1 cellular context compared by ENCODE assay signal in the genomic region with DNA sequence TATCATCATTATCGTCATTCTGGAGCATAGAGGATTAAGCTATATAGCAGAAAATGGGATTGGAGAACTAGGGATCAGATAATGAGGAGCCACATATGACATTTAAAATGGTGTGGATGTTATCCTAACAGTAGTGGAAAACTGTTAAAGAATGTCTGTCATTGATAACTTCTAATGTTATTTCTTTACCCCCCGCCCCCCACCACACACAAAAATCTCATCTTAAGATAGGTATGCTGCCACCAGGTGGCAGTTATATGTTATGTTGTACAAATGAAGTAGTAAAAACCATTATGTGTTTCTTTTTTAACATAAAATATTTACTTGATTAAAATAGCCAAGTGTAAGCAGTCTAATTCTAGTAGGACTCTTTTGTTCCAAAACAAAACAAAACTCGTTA.
A peak's percentile ranks its signal among the peaks of the same experiment; 100 is the strongest.
TF ChIP-seq lines count a peak whose summit lies in the region.

No MANE protein-coding gene starts in this region.

TF ChIP-seq in K562, 482 proteins besides CTCF, POLR2A, EP300 and RAD21 (continued from another document):
- TF ChIP-seq POLR2AphosphoS5 (IDR thresholded peaks at IDR 0.05; ENCODE audit: control insufficient read depth, insufficient read depth, low read depth, low read length), result no peak
- no peak for TF ChIP-seq TCFL5 (CRISPR knock-in tag; conservative IDR thresholded peaks at IDR 0.05)
- TF ChIP-seq, protein P1, sequence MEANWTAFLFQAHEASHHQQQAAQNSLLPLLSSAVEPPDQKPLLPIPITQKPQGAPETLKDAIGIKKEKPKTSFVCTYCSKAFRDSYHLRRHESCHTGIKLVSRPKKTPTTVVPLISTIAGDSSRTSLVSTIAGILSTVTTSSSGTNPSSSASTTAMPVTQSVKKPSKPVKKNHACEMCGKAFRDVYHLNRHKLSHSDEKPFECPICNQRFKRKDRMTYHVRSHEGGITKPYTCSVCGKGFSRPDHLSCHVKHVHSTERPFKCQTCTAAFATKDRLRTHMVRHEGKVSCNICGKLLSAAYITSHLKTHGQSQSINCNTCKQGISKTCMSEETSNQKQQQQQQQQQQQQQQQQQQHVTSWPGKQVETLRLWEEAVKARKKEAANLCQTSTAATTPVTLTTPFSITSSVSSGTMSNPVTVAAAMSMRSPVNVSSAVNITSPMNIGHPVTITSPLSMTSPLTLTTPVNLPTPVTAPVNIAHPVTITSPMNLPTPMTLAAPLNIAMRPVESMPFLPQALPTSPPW (CRISPR knock-in tag; IDR thresholded peaks at IDR 0.05), result peak; percentile 81
- no peak for TF ChIP-seq ZNF586 (CRISPR knock-in tag; conservative IDR thresholded peaks at IDR 0.05)
- no peak for TF ChIP-seq CBFA2T2 (conservative IDR thresholded peaks at IDR 0.05)
- TF ChIP-seq PHF8 (IDR thresholded peaks at IDR 0.05; ENCODE audit: borderline replicate concordance, low read length), result no peak
- TF ChIP-seq TRIM24 (IDR thresholded peaks at IDR 0.05), result no peak
- TF ChIP-seq, protein P2, sequence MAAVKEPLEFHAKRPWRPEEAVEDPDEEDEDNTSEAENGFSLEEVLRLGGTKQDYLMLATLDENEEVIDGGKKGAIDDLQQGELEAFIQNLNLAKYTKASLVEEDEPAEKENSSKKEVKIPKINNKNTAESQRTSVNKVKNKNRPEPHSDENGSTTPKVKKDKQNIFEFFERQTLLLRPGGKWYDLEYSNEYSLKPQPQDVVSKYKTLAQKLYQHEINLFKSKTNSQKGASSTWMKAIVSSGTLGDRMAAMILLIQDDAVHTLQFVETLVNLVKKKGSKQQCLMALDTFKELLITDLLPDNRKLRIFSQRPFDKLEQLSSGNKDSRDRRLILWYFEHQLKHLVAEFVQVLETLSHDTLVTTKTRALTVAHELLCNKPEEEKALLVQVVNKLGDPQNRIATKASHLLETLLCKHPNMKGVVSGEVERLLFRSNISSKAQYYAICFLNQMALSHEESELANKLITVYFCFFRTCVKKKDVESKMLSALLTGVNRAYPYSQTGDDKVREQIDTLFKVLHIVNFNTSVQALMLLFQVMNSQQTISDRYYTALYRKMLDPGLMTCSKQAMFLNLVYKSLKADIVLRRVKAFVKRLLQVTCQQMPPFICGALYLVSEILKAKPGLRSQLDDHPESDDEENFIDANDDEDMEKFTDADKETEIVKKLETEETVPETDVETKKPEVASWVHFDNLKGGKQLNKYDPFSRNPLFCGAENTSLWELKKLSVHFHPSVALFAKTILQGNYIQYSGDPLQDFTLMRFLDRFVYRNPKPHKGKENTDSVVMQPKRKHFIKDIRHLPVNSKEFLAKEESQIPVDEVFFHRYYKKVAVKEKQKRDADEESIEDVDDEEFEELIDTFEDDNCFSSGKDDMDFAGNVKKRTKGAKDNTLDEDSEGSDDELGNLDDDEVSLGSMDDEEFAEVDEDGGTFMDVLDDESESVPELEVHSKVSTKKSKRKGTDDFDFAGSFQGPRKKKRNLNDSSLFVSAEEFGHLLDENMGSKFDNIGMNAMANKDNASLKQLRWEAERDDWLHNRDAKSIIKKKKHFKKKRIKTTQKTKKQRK (IDR thresholded peaks at IDR 0.05; ENCODE audit: borderline replicate concordance, low read depth, low read length), result no peak
- TF ChIP-seq NR1H2 (CRISPR knock-in tag; IDR thresholded peaks at IDR 0.05), result no peak
- no peak for TF ChIP-seq ZNF584 (CRISPR knock-in tag; IDR thresholded peaks at IDR 0.05; ENCODE audit: low read depth)
- 0 out of 2 replicates have a peak, but pooled peaks have one; percentile 34 for TF ChIP-seq CC2D1A (IDR thresholded peaks at IDR 0.05)
- no peak for TF ChIP-seq RB1 (IDR thresholded peaks at IDR 0.05; ENCODE audit: low read depth)
- TF ChIP-seq GABPA (tag; conservative IDR thresholded peaks at IDR 0.05; ENCODE audit: low read depth), result no peak
- TF ChIP-seq GABPB2 (CRISPR knock-in tag; conservative IDR thresholded peaks at IDR 0.05), result no peak
- no peak for TF ChIP-seq ELF2 (CRISPR knock-in tag; IDR thresholded peaks at IDR 0.05)
- no peak for TF ChIP-seq HMG20B (CRISPR knock-in tag; IDR thresholded peaks at IDR 0.05)
- TF ChIP-seq TCF7L2 (IDR thresholded peaks at IDR 0.05; ENCODE audit: low read depth, low read length), result no peak
- TF ChIP-seq, protein P3, sequence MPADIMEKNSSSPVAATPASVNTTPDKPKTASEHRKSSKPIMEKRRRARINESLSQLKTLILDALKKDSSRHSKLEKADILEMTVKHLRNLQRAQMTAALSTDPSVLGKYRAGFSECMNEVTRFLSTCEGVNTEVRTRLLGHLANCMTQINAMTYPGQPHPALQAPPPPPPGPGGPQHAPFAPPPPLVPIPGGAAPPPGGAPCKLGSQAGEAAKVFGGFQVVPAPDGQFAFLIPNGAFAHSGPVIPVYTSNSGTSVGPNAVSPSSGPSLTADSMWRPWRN (IDR thresholded peaks at IDR 0.05; ENCODE audit: low read depth), result no peak
- peak; percentile 68 for TF ChIP-seq RBM25 (IDR thresholded peaks at IDR 0.05; ENCODE audit: low read depth, low read length, severe bottlenecking)
- TF ChIP-seq MEIS2 (IDR thresholded peaks at IDR 0.05; ENCODE audit: partially characterized antibody), result no peak
- TF ChIP-seq, protein P4, sequence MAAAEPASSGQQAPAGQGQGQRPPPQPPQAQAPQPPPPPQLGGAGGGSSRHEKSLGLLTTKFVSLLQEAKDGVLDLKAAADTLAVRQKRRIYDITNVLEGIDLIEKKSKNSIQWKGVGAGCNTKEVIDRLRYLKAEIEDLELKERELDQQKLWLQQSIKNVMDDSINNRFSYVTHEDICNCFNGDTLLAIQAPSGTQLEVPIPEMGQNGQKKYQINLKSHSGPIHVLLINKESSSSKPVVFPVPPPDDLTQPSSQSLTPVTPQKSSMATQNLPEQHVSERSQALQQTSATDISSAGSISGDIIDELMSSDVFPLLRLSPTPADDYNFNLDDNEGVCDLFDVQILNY (CRISPR knock-in tag; IDR thresholded peaks at IDR 0.05), result no peak
- TF ChIP-seq, protein P5, sequence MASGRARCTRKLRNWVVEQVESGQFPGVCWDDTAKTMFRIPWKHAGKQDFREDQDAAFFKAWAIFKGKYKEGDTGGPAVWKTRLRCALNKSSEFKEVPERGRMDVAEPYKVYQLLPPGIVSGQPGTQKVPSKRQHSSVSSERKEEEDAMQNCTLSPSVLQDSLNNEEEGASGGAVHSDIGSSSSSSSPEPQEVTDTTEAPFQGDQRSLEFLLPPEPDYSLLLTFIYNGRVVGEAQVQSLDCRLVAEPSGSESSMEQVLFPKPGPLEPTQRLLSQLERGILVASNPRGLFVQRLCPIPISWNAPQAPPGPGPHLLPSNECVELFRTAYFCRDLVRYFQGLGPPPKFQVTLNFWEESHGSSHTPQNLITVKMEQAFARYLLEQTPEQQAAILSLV (tag; IDR thresholded peaks at IDR 0.05), result no peak
- TF ChIP-seq, protein P6, sequence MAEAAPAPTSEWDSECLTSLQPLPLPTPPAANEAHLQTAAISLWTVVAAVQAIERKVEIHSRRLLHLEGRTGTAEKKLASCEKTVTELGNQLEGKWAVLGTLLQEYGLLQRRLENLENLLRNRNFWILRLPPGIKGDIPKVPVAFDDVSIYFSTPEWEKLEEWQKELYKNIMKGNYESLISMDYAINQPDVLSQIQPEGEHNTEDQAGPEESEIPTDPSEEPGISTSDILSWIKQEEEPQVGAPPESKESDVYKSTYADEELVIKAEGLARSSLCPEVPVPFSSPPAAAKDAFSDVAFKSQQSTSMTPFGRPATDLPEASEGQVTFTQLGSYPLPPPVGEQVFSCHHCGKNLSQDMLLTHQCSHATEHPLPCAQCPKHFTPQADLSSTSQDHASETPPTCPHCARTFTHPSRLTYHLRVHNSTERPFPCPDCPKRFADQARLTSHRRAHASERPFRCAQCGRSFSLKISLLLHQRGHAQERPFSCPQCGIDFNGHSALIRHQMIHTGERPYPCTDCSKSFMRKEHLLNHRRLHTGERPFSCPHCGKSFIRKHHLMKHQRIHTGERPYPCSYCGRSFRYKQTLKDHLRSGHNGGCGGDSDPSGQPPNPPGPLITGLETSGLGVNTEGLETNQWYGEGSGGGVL (CRISPR knock-in tag; IDR thresholded peaks at IDR 0.05), result no peak
- no peak for TF ChIP-seq ZNF354B (CRISPR knock-in tag; IDR thresholded peaks at IDR 0.05)
- no peak for TF ChIP-seq TAF7 (tag; IDR thresholded peaks at IDR 0.05)
- no peak for TF ChIP-seq PRMT5 (CRISPR knock-in tag; IDR thresholded peaks at IDR 0.05)
- TF ChIP-seq ZNF57 (CRISPR knock-in tag; IDR thresholded peaks at IDR 0.05), result no peak
- no peak for TF ChIP-seq POLR2AphosphoS2 (IDR thresholded peaks at IDR 0.05; ENCODE audit: low read length)
- no peak for TF ChIP-seq DMBX1 (CRISPR knock-in tag; IDR thresholded peaks at IDR 0.05; ENCODE audit: borderline replicate concordance)
- TF ChIP-seq SLC30A9 (CRISPR knock-in tag; IDR thresholded peaks at IDR 0.05), result no peak
- TF ChIP-seq HDAC2 (IDR thresholded peaks at IDR 0.05), result 0 out of 2 replicates have a peak, but pooled peaks have one; percentile 23
- TF ChIP-seq, protein P7, sequence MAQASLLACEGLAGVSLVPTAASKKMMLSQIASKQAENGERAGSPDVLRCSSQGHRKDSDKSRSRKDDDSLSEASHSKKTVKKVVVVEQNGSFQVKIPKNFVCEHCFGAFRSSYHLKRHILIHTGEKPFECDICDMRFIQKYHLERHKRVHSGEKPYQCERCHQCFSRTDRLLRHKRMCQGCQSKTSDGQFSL (CRISPR knock-in tag; IDR thresholded peaks at IDR 0.05), result peak; percentile 70
- TF ChIP-seq, protein P7 (tag; IDR thresholded peaks at IDR 0.05), result peak in 1 of 2 experiments; percentile 91; a peak in 2 of 4 replicates
- TF ChIP-seq SMARCC2 (IDR thresholded peaks at IDR 0.05; ENCODE audit: low read depth), result no peak
- 0 out of 2 replicates have a peak, but pooled peaks have one; percentile 19 for TF ChIP-seq SMC3 (conservative IDR thresholded peaks at IDR 0.05; ENCODE audit: insufficient read depth, low read depth, low read length)
- no peak for TF ChIP-seq FOXK2 (conservative IDR thresholded peaks at IDR 0.05 in 1 of 2, IDR thresholded peaks at IDR 0.05 in 1 of 2; ENCODE audit: low read depth in 2 of 2)
- TF ChIP-seq, protein P8, sequence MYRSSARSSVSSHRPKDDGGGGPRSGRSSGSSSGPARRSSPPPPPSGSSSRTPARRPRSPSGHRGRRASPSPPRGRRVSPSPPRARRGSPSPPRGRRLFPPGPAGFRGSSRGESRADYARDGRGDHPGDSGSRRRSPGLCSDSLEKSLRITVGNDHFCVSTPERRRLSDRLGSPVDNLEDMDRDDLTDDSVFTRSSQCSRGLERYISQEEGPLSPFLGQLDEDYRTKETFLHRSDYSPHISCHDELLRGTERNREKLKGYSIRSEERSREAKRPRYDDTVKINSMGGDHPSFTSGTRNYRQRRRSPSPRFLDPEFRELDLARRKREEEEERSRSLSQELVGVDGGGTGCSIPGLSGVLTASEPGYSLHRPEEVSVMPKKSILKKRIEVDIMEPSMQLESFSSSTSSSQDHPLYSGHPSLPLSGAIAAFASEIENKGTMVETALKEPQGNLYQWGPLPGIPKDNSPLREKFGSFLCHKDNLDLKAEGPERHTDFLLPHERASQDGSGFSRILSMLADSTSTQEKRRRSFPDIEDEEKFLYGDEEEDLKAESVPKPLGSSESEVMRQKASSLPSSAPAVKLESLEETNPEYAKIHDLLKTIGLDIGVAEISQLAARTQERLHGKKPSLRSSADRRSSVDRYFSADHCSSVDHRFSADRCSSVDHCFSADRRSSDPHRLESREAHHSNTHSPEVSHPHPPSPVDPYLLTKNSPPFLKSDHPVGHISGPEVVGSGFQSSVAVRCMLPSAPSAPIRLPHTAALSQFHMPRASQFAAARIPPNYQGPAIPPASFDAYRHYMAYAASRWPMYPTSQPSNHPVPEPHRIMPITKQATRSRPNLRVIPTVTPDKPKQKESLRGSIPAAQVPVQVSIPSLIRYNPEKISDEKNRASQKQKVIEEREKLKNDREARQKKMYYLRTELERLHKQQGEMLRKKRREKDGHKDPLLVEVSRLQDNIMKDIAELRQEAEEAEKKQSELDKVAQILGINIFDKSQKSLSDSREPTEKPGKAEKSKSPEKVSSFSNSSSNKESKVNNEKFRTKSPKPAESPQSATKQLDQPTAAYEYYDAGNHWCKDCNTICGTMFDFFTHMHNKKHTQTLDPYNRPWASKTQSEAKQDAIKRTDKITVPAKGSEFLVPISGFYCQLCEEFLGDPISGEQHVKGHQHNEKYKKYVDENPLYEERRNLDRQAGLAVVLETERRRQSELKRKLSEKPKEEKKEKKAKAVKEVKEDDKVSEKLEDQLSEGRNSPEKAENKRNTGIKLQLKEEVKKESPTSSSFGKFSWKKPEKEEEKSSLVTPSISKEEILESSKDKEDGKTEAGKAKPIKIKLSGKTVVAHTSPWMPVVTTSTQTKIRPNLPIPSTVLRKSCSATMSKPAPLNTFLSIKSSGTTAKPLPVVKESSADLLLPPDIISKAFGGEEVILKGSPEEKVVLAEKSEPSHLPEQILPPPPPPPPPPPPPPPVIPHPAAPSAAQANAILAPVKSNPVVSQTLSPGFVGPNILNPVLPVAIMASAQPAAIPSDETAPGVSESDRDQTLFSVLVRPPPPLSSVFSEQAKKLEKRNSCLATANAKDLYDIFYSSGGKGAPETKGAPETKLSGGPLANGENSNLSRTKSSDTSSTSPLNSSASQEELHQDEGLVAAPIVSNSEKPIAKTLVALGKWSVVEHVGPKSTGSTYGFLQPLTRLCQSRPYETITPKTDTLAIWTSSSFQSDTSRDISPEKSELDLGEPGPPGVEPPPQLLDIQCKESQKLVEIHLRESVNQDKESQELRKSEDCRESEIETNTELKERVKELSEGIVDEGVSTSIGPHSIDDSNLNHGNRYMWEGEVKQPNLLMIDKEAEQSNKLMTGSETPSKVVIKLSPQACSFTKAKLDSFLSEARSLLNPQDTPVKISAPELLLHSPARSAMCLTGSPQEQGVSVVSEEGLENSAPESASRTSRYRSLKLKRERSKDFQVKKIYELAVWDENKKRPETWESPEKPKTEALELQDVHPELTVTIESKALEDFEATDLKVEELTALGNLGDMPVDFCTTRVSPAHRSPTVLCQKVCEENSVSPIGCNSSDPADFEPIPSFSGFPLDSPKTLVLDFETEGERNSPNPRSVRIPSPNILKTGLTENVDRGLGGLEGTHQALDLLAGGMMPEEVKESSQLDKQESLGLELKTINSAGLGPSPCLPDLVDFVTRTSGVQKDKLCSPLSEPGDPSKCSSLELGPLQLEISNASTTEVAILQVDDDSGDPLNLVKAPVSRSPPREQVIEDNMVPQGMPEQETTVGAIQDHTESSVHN (IDR thresholded peaks at IDR 0.05; ENCODE audit: borderline replicate concordance in 1 of 2, low read depth in 1 of 2), result no peak
- TF ChIP-seq IFI16 (CRISPR knock-in tag; IDR thresholded peaks at IDR 0.05), result no peak
- no peak for TF ChIP-seq NR4A1 (CRISPR knock-in tag; IDR thresholded peaks at IDR 0.05)
- TF ChIP-seq NR4A1 (tag; IDR thresholded peaks at IDR 0.05), result no peak
- TF ChIP-seq ARNT (IDR thresholded peaks at IDR 0.05), result no peak
